In the genomic region with DNA sequence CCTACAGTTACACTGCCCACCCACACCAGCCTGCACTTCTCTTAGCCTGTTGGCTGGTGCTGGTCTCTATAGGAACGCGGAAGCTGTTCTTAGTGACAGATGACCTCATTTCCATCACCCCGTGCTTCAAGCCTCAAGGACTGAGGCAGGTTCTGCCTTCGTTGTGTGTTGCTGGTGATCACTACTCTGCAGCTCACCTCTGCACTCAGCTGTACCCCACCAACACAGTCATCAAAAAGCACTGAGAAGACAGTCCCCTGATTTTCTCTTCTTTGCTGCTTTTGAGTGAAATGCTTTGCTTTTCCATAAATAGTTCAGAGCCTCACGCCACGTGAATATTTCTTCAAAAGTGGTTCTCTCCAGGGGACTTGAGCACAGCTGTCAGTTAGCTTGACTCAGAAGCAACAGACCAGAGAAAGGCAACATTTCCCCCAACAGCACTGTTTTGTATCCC, we compare ENCODE assay signal across 11 cellular contexts.
DNase-seq lines count a peak whose midpoint lies in the region; ATAC-seq and TF ChIP-seq lines count a peak whose summit lies in the region.
"Had no signal": no experiment of that assay in that cellular context is flagged by ENCODE, and none has a peak within 500 bp of the region (broad histone marks: within the 10 kb centered on the region; RNA-seq: fewer than 3 reads in every experiment).

No MANE protein-coding gene starts in this region.

- no peak overlapping the region for H4K8ac ChIP-seq in trophoblast cell (ENCODE audit: low read depth, low read length)

- H2BK5ac ChIP-seq in trophoblast cell (ENCODE audit: low read depth, low read length, poor library complexity), result no peak overlapping the region

- H3K9me3 ChIP-seq in trophoblast cell (ENCODE audit: insufficient read depth, low read depth, low read length) (no peaks in the 10 kb centered on the region), esophagus squamous epithelium (no peaks in the 10 kb centered on the region)

- H2BK12ac ChIP-seq in trophoblast cell (ENCODE audit: low read length), result no peak overlapping the region

- H3K27ac ChIP-seq in trophoblast cell (ENCODE audit: low read depth, low read length), result no peak overlapping the region
- no peak overlapping the region for H3K27ac ChIP-seq in esophagus squamous epithelium

- H3K36me3 ChIP-seq in trophoblast cell (ENCODE audit: control insufficient read depth in 1 of 2, insufficient read depth in 2 of 2, low read length in 2 of 2) (no peaks in the 10 kb centered on the region), esophagus squamous epithelium (no peaks in the 10 kb centered on the region)

- no peak overlapping the region for H3K18ac ChIP-seq in trophoblast cell (ENCODE audit: low read length)

- H3K4me1 ChIP-seq in trophoblast cell (ENCODE audit: control insufficient read depth in 1 of 2, insufficient read depth in 2 of 2, low read length in 2 of 2) (no peaks in the 10 kb centered on the region), esophagus squamous epithelium (no peaks in the 10 kb centered on the region)

- no peak overlapping the region for H3K9ac ChIP-seq in trophoblast cell (ENCODE audit: low read length)

- H3K23ac ChIP-seq in trophoblast cell (ENCODE audit: low read length), result no peak overlapping the region

- no peaks in the 10 kb centered on the region for H3K27me3 ChIP-seq in trophoblast cell (ENCODE audit: insufficient read depth, low read length)
- H3K27me3 ChIP-seq in esophagus squamous epithelium, result no peaks in the 10 kb centered on the region

- ATAC-seq in GM21515 (IDR thresholded peaks at IDR 0.05; ENCODE audit: unreplicated experiment), result peak; percentile 72
- peak; percentile 49 for ATAC-seq in HG03520 (IDR thresholded peaks at IDR 0.05; ENCODE audit: unreplicated experiment)

- H3K79me2 ChIP-seq in trophoblast cell (ENCODE audit: control insufficient read depth, insufficient read depth, low read length, poor library complexity), result no peaks in the 10 kb centered on the region

- H2BK120ac ChIP-seq in trophoblast cell (ENCODE audit: insufficient read depth, low read length, poor library complexity), result no peak overlapping the region

- H3K4me3 ChIP-seq in GM12864 (ENCODE audit: low read depth, low read length) (no peak overlapping the region), trophoblast cell (ENCODE audit: low read depth, low read length) (no peak overlapping the region), esophagus squamous epithelium (no peak overlapping the region)

- TF ChIP-seq POLR2A in esophagus squamous epithelium (IDR thresholded peaks at IDR 0.05), result no peak

- H3K79me1 ChIP-seq in trophoblast cell (ENCODE audit: low read length), result no peaks in the 10 kb centered on the region

- no peak overlapping the region for H2AFZ ChIP-seq in trophoblast cell (ENCODE audit: insufficient read depth, low read length, poor library complexity)

- DNase-seq in GM12864 (ENCODE audit: low read depth), result peak; percentile 45
- peak; percentile 24 for DNase-seq in iPS-NIHi7 (ENCODE audit: extremely low spot score)
- DNase-seq in trophoblast cell, result no peak
- DNase-seq in esophagus squamous epithelium (lab: John Stamatoyannopoulos, UW), result no peak
- no peak for DNase-seq in NCI-H1105 (lab: John Stamatoyannopoulos, UW)
- no peak for DNase-seq in NCI-H82 (lab: John Stamatoyannopoulos, UW)
- DNase-seq: activated naive CD4-positive, alpha-beta T cell treated with anti-CD3 and anti-CD28 coated beads, Interleukin-2, amount 50 U/mL, for 16 hours; DMS153; NCI-H2029 had no signal

- no peak overlapping the region for H3K4ac ChIP-seq in trophoblast cell (ENCODE audit: low read depth, low read length)

- H2AK5ac ChIP-seq in trophoblast cell (ENCODE audit: low read length), result no peak overlapping the region

- no peak overlapping the region for H4K12ac ChIP-seq in trophoblast cell (ENCODE audit: low read depth, low read length)

- no peak overlapping the region for H3K14ac ChIP-seq in trophoblast cell (ENCODE audit: low read length)

- no peak overlapping the region for H4K91ac ChIP-seq in trophoblast cell (ENCODE audit: low read depth, low read length)

- no peak for TF ChIP-seq CTCF in GM12864 (IDR thresholded peaks at IDR 0.05; ENCODE audit: low read depth, low read length, missing control alignments)
- no peak for TF ChIP-seq CTCF in esophagus squamous epithelium (IDR thresholded peaks at IDR 0.05)

- no peak overlapping the region for H3K4me2 ChIP-seq in trophoblast cell (ENCODE audit: low read length)

- intact Hi-C loops in esophagus squamous epithelium (cut with DNase I), result no loop called here

- WGBS in trophoblast cell (ENCODE audit: extremely low coverage, insufficient coverage, insufficient read length), result no CpG with 5 or more reads among the region's 6 CpGs
- 61 to 83% methylated on average over 6 of the region's 6 CpGs for WGBS in esophagus squamous epithelium, 2 donors

Comparison
In these comparisons a context has a peak if more than half of its experiments do, and no peak if none do; other contexts are left out.
1. DNase-seq: peak in GM12864 (single experiment) and iPS-NIHi7 (single experiment); none in trophoblast cell (0 of 2), esophagus squamous epithelium (single experiment), NCI-H1105 (single experiment) and NCI-H82 (single experiment).